Comparison of ENCODE assay signal across 21 cellular contexts in the genomic region with DNA sequence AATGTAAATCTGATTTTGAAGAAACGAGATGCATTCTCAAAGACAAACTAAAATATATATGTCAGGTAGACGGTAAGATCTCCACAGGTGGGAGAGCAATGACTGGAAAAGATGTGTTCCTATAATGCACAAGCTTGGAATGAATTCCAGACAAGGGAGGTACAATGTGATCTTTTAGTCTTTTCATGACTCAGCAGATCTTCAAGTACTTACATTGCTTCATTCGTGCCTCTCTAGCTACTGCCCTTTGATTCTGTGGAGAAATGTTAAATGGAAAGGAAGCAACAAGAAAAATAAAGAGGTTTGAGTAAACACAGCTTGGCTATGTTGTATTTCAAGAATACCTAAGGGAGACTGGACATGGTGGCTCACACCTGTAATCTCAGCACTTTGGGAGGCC.
"Had no signal": no experiment of that assay in that cellular context is flagged by ENCODE, and none has a peak within 500 bp of the region (broad histone marks: within the 10 kb centered on the region; RNA-seq: fewer than 3 reads in every experiment).

No MANE protein-coding gene starts in this region.

- H3K4me1 Mint-ChIP-seq: naive thymus-derived CD8-positive, alpha-beta T cell; nephron progenitor cell; stimulated activated naive CD8-positive, alpha-beta T cell treated with anti-CD3 and anti-CD28 coated beads, Interleukin-15, amount 100 ng/mL, for 72 hours had no signal

- ATAC-seq: esophagus mucosa; gastrocnemius medialis; left ventricle myocardium superior; lower lobe of right lung; naive thymus-derived CD8-positive, alpha-beta T cell; right cardiac atrium; stimulated activated naive CD8-positive, alpha-beta T cell treated with anti-CD3 and anti-CD28 coated beads, Interleukin-15, amount 100 ng/mL, for 72 hours had no signal

- DNase-seq: dorsolateral prefrontal cortex; effector CD4-positive, alpha-beta T cell; foreskin fibroblast; gastrocnemius medialis; head of caudate nucleus; left ventricle myocardium superior; lower lobe of right lung; naive thymus-derived CD8-positive, alpha-beta T cell; nephron progenitor cell; nucleus accumbens; right cardiac atrium; small intestine; stimulated activated CD4-positive, alpha-beta T cell treated with anti-CD3 and anti-CD28 coated beads, Interleukin-15, amount 100 ng/mL, for 24 hours; stimulated activated CD4-positive, alpha-beta T cell treated with anti-CD3 and anti-CD28 coated beads, Interleukin-2, amount 100 ng/mL, for 48 hours; stimulated activated naive CD4-positive, alpha-beta T cell; stimulated activated naive CD8-positive, alpha-beta T cell treated with anti-CD3 and anti-CD28 coated beads, Interleukin-15, amount 100 ng/mL, for 72 hours; thyroid gland; trophoblast cell had no signal

- H3K4me3 Mint-ChIP-seq: naive thymus-derived CD8-positive, alpha-beta T cell; nephron progenitor cell; stimulated activated naive CD8-positive, alpha-beta T cell treated with anti-CD3 and anti-CD28 coated beads, Interleukin-15, amount 100 ng/mL, for 72 hours had no signal

- H3K4me3 ChIP-seq: dorsolateral prefrontal cortex, gastrocnemius medialis, lower lobe of right lung, prostate gland, thyroid gland, vagina had no signal

- H3K9me3 ChIP-seq: gastrocnemius medialis, lower lobe of right lung, prostate gland, thyroid gland, vagina had no signal

- H3K27ac Mint-ChIP-seq: naive thymus-derived CD8-positive, alpha-beta T cell; nephron progenitor cell had no signal
